1 cellular context compared by ENCODE assay signal in the genomic region with DNA sequence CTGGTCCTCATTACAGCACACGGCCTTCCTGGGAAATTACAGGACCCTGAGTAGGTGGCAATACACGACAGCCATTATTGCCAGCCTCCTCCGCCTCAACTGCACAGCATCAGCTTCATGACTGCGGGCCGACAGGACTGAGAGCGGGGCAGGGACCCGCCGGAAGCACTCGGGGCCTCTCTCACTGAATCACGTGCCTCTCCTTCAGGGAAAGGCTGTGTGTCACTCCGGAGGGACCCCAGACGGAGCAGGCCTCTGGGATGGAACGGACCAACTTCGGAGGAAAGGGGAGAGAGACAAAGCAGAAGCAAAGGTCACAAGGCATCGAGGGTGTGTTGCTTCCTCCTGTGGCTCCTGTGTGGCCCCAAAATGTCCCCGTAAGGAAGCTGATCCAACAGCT.
TF ChIP-seq lines count a peak whose summit lies in the region.

No MANE protein-coding gene starts in this region.

TF ChIP-seq in HepG2, 621 proteins besides CTCF, POLR2A, EP300 and RAD21 (continued from another document):
- TF ChIP-seq TBX2 (CRISPR knock-in tag; IDR thresholded peaks at IDR 0.05; ENCODE audit: borderline replicate concordance): no peak
- 0 out of 2 replicates have a peak, but pooled peaks have one; percentile 23 for TF ChIP-seq SNAPC2 (CRISPR knock-in tag; IDR thresholded peaks at IDR 0.05)
- TF ChIP-seq RBM39 (IDR thresholded peaks at IDR 0.05; ENCODE audit: low read depth, low read length, poor library complexity, severe bottlenecking): peak; percentile 21
- peak; percentile 65; the same call in 1 of the 2 replicates for TF ChIP-seq ZBTB38 (CRISPR knock-in tag; IDR thresholded peaks at IDR 0.05)
- TF ChIP-seq NFIB (CRISPR knock-in tag; IDR thresholded peaks at IDR 0.05; ENCODE audit: borderline replicate concordance): no peak
- TF ChIP-seq ZNF207 (IDR thresholded peaks at IDR 0.05; ENCODE audit: borderline replicate concordance): no peak
- TF ChIP-seq EED (CRISPR knock-in tag; IDR thresholded peaks at IDR 0.05): 0 out of 2 replicates have a peak, but pooled peaks have one; percentile 44
- peak; percentile 76 for TF ChIP-seq GABPB1 (CRISPR knock-in tag; IDR thresholded peaks at IDR 0.05)
- TF ChIP-seq TCF12 (IDR thresholded peaks at IDR 0.05): no peak
- TF ChIP-seq TCF12 (CRISPR knock-in tag; IDR thresholded peaks at IDR 0.05): 0 out of 2 replicates have a peak, but pooled peaks have one; percentile 22
